ENCODE assay signal across 8 cellular contexts in genomic region chr4:88378691-88379559, GRCh38. TPM values are rescaled to one million over a fixed set of nuclear protein-coding genes. Genes with fewer than 3 reads are reported as not detected.
DNase-seq lines count a peak whose midpoint lies in the region; ATAC-seq, FAIRE-seq and TF ChIP-seq lines count a peak whose summit lies in the region.

Gene HERC6, plus strand, starts transcription at chr4:88378852. Its CDS starts 70 bp downstream, at chr4:88378922.

- no peaks in the 10 kb centered on the region for H3K4me1 ChIP-seq in lower lobe of right lung

- peaks cover 46% of the 10 kb centered on the region for H3K36me3 Mint-ChIP-seq in activated CD4-positive, alpha-beta memory T cell treated with anti-CD3 and anti-CD28 coated beads, Interleukin-2, amount 10 ng/mL, durations not matched to agents 7 days and 5 days (ENCODE audit: low read depth)

- no peaks in the 10 kb centered on the region for H3K27me3 ChIP-seq in lower lobe of right lung (ENCODE audit: low read depth)

- POLR2A ChIA-PET in activated CD4-positive, alpha-beta memory T cell treated with anti-CD3 and anti-CD28 coated beads, Interleukin-2, amount 10 ng/mL, durations not matched to agents 7 days and 5 days (lab: Charles Lee) = interaction anchor here (0.7 to 2.7 kb wide), 13 partner anchors 10 to 214 kb away, joined by 3 to 54 read pairs (median 5); partner anchors contain the start of genes HERC5, PPM1K and PYURF

- H3K4me3 ChIP-seq in lower lobe of right lung = peak within 1 kb of the TSS; percentile 98

- no peaks in the 10 kb centered on the region for H3K27me3 Mint-ChIP-seq in activated CD4-positive, alpha-beta memory T cell treated with anti-CD3 and anti-CD28 coated beads, Interleukin-2, amount 10 ng/mL, durations not matched to agents 7 days and 5 days

- CTCF ChIA-PET in activated CD4-positive, alpha-beta memory T cell treated with anti-CD3 and anti-CD28 coated beads, Interleukin-2, amount 10 ng/mL, durations not matched to agents 7 days and 5 days (lab: Charles Lee) = interaction anchor here (0.9 to 2.7 kb wide), 9 partner anchors 8 to 234 kb away, joined by 3 to 27 read pairs (median 6); partner anchors contain the start of genes HERC5 and PPM1K

- DNase-seq in C1 segment of cervical spinal cord (lab: John Stamatoyannopoulos, UW) = peak in 13 of 14 donors; percentile 2 to 75 (median 60)
- peak; percentile 58 for DNase-seq in GM19239 (ENCODE audit: insufficient read length, low spot score)
- peak; percentile 76 for DNase-seq in NCI-H69 (lab: John Stamatoyannopoulos, UW)
- DNase-seq in activated CD4-positive, alpha-beta memory T cell treated with anti-CD3 and anti-CD28 coated beads, Interleukin-2, amount 10 ng/mL, durations not matched to agents 7 days and 5 days = peak; percentile 93
- DNase-seq in effector CD4-positive, alpha-beta T cell = peak; percentile 58
- DNase-seq in lower lobe of right lung = peak; percentile 85
- peak in 2 of 3 donors; percentile 35 to 47 for DNase-seq in stimulated activated CD4-positive, alpha-beta T cell treated with anti-CD3 and anti-CD28 coated beads, TNF-alpha, amount 100 ng/mL, for 1 hour (ENCODE audit: low read depth in 3 of 3, low spot score in 1 of 3)

- intact Hi-C loops in lower lobe of right lung (cut with DNase I) = no loop called here

- peaks cover 2% of the 10 kb centered on the region for H3K36me3 ChIP-seq in lower lobe of right lung

- peaks cover 9% of the 10 kb centered on the region for H3K9me3 Mint-ChIP-seq in activated CD4-positive, alpha-beta memory T cell treated with anti-CD3 and anti-CD28 coated beads, Interleukin-2, amount 10 ng/mL, durations not matched to agents 7 days and 5 days

- peak; percentile 77 for TF ChIP-seq CTCF in lower lobe of right lung (IDR thresholded peaks at IDR 0.05)

- peak within 1 kb of the TSS; percentile 100 for H3K27ac ChIP-seq in lower lobe of right lung

- ATAC-seq in HG03442 (IDR thresholded peaks at IDR 0.05; ENCODE audit: unreplicated experiment) (peak; percentile 77), lower lobe of right lung (peak; percentile 98)

- H3K4me3 Mint-ChIP-seq in activated CD4-positive, alpha-beta memory T cell treated with anti-CD3 and anti-CD28 coated beads, Interleukin-2, amount 10 ng/mL, durations not matched to agents 7 days and 5 days = peak within 1 kb of the TSS; percentile 79

- no peaks in the 10 kb centered on the region for H3K9me3 ChIP-seq in lower lobe of right lung

- peak; percentile 96 for FAIRE-seq in GM19239 (lab: Jason Lieb, UNC)

- peaks cover 61% of the 10 kb centered on the region for H3K4me1 Mint-ChIP-seq in activated CD4-positive, alpha-beta memory T cell treated with anti-CD3 and anti-CD28 coated beads, Interleukin-2, amount 10 ng/mL, durations not matched to agents 7 days and 5 days

- H3K27ac Mint-ChIP-seq in activated CD4-positive, alpha-beta memory T cell treated with anti-CD3 and anti-CD28 coated beads, Interleukin-2, amount 10 ng/mL, durations not matched to agents 7 days and 5 days = peak within 1 kb of the TSS; percentile 92

RNA-seq across cellular contexts. Expression of gene HERC6, which starts in this region (rescaled TPM):
- 10 to 100 TPM; 47.5 to 49.0 TPM for total RNA-seq in activated CD4-positive, alpha-beta memory T cell treated with anti-CD3 and anti-CD28 coated beads, Interleukin-2, amount 10 ng/mL, durations not matched to agents 7 days and 5 days
- 15.8 TPM for total RNA-seq in lower lobe of right lung

Comparison
In these comparisons a context has a peak if more than half of its experiments do, and no peak if none do; other contexts are left out.
1. Peak in every context shown above with its lines: DNase-seq, ATAC-seq, H3K4me3 ChIP-seq and H3K27ac ChIP-seq.
2. DNase-seq: peak in every context shown above with its lines; median percentile 93 in activated CD4-positive, alpha-beta memory T cell treated with anti-CD3 and anti-CD28 coated beads, Interleukin-2, amount 10 ng/mL, durations not matched to agents 7 days and 5 days; 85 in lower lobe of right lung; 76 in NCI-H69; 60 in C1 segment of cervical spinal cord; 58 in GM19239; 58 in effector CD4-positive, alpha-beta T cell; 41 in stimulated activated CD4-positive, alpha-beta T cell treated with anti-CD3 and anti-CD28 coated beads, TNF-alpha, amount 100 ng/mL, for 1 hour.